Comparison of ENCODE assay signal across 22 cellular contexts in the genomic region with DNA sequence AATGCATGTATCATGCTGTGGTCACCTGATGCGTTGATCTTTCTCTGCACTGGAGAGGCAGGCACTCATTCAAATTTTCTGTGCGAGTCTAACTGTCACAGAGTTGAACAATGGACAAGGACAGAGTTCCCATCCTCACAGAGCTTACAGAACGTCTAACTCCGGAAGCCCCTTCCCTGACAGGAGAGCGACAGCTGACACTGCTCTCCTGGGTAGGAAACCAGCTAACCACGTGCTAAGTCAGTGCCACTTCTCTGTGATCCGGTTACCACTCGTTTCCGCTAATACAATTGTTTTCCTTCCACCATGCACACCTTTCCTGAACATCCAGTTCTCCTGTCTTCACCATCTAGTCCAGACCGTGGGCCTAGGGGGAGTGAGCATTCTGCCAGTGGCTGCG.
"Had no signal": no experiment of that assay in that cellular context is flagged by ENCODE, and none has a peak within 500 bp of the region (broad histone marks: within the 10 kb centered on the region; RNA-seq: fewer than 3 reads in every experiment).

No MANE protein-coding gene starts in this region.

- H3K9me3 ChIP-seq: tibial artery had no signal

- H3K27me3 ChIP-seq: tibial artery had no signal

- H3K27me3 Mint-ChIP-seq: activated naive CD4-positive, alpha-beta T cell treated with anti-CD3 and anti-CD28 coated beads, Interleukin-2, amount 10 ng/mL, durations not matched to agents 7 days and 5 days; brain; dendritic cell treated with granulocyte-macrophage colony-stimulating factor and Interleukin-4, amounts not matched to agents 40 ng/mL and 50 ng/mL, for 4 days; stimulated activated naive CD8-positive, alpha-beta T cell treated with anti-CD3 and anti-CD28 coated beads, Interleukin-15, amount 100 ng/mL, for 72 hours; T-helper 17 cell had no signal

- H3K27ac Mint-ChIP-seq: activated naive CD4-positive, alpha-beta T cell treated with anti-CD3 and anti-CD28 coated beads, Interleukin-2, amount 10 ng/mL, durations not matched to agents 7 days and 5 days; activated T-helper 2 cell treated with anti-CD3 and anti-CD28 coated beads, Interferon-gamma antibody, Interleukin-2, Interleukin-4, amounts not matched to agents 10 μg/mL and 5 μg/mL and 100 μg/mL, durations not matched to agents 14 hours and 24 hours and 36 hours; brain; dendritic cell treated with granulocyte-macrophage colony-stimulating factor and Interleukin-4, amounts not matched to agents 40 ng/mL and 50 ng/mL, for 4 days; mesothelial cell of epicardium; nephron; T-helper 17 cell had no signal

- H2AFZ ChIP-seq: parathyroid adenoma had no signal

- H3K4me3 Mint-ChIP-seq: activated naive CD4-positive, alpha-beta T cell treated with anti-CD3 and anti-CD28 coated beads, Interleukin-2, amount 10 ng/mL, durations not matched to agents 7 days and 5 days; activated T-cell treated with anti-CD3 and anti-CD28 coated beads, Interleukin-2, amount 50 U/mL, for 4 hours; brain; dendritic cell treated with granulocyte-macrophage colony-stimulating factor and Interleukin-4, amounts not matched to agents 40 ng/mL and 50 ng/mL, for 4 days; mesothelial cell of epicardium; nephron; stimulated activated naive CD8-positive, alpha-beta T cell treated with anti-CD3 and anti-CD28 coated beads, Interleukin-15, amount 100 ng/mL, for 72 hours had no signal

- ATAC-seq: activated T-cell treated with anti-CD3 and anti-CD28 coated beads, Interleukin-2, amount 50 U/mL, for 4 hours; left ventricle myocardium superior; right cardiac atrium; stimulated activated naive CD8-positive, alpha-beta T cell treated with anti-CD3 and anti-CD28 coated beads, Interleukin-15, amount 100 ng/mL, for 72 hours; T-helper 17 cell had no signal

- H3K9me3 Mint-ChIP-seq: activated naive CD4-positive, alpha-beta T cell treated with anti-CD3 and anti-CD28 coated beads, Interleukin-2, amount 10 ng/mL, durations not matched to agents 7 days and 5 days; activated T-cell treated with anti-CD3 and anti-CD28 coated beads, Interleukin-2, amount 50 U/mL, for 4 hours; activated T-helper 2 cell treated with anti-CD3 and anti-CD28 coated beads, Interferon-gamma antibody, Interleukin-2, Interleukin-4, amounts not matched to agents 10 μg/mL and 5 μg/mL and 100 μg/mL, durations not matched to agents 14 hours and 24 hours and 36 hours; brain; dendritic cell treated with granulocyte-macrophage colony-stimulating factor and Interleukin-4, amounts not matched to agents 40 ng/mL and 50 ng/mL, for 4 days; mesothelial cell of epicardium; nephron; stimulated activated naive CD8-positive, alpha-beta T cell treated with anti-CD3 and anti-CD28 coated beads, Interleukin-15, amount 100 ng/mL, for 72 hours had no signal

- H3K27ac ChIP-seq: parathyroid adenoma, tibial artery had no signal

- DNase-seq: activated CD4-positive, alpha-beta T cell treated with anti-CD3 and anti-CD28 coated beads for 4 hours; activated CD4-positive, alpha-beta T cell treated with anti-CD3 and anti-CD28 coated beads, Interleukin-2, amount 50 U/mL, for 48 hours; activated CD4-positive, CD25-positive, alpha-beta regulatory T cell; activated naive CD4-positive, alpha-beta T cell treated with anti-CD3 and anti-CD28 coated beads, Interleukin-2, amount 10 ng/mL, durations not matched to agents 7 days and 5 days; activated T-cell treated with anti-CD3 and anti-CD28 coated beads, Interleukin-2, amount 50 U/mL, for 4 hours; aorta; effector CD8-positive, alpha-beta T cell; foreskin melanocyte; kidney glomerular epithelial cell; left ventricle myocardium superior; mammary epithelial cell; right cardiac atrium; stimulated activated naive CD8-positive, alpha-beta T cell treated with anti-CD3 and anti-CD28 coated beads, Interleukin-15, amount 100 ng/mL, for 72 hours; SW 1271; T-helper 17 cell; tibial artery had no signal

- H3K4me3 ChIP-seq: tibial artery had no signal

- H3K4me1 Mint-ChIP-seq: brain, mesothelial cell of epicardium, nephron had no signal

- H3K4me1 ChIP-seq: parathyroid adenoma, tibial artery had no signal
